In genomic region chr21:37605006-37605405, GRCh38 we compare ENCODE assay signal across 8 cellular contexts.
"Had no signal": no experiment of that assay in that cellular context is flagged by ENCODE, and none has a peak within 500 bp of the region (broad histone marks: within the 10 kb centered on the region; RNA-seq: fewer than 3 reads in every experiment).

No MANE protein-coding gene starts in this region.

- H3K27ac ChIP-seq: GM23248, HL-60 had no signal

- H3K4me3 ChIP-seq: GM23248 had no signal

- H3K9ac ChIP-seq: GM23248 had no signal

- DNase-seq: GM23248, GOT3, H9, HCEC 1CT, HFFc6, KG1 had no signal

- H2AFZ ChIP-seq: GM23248 had no signal

- FAIRE-seq: H54 had no signal
